ENCODE assay signal across 8 cellular contexts in genomic region chr3:183446838-183447205, GRCh38. TPM values are rescaled to one million over a fixed set of nuclear protein-coding genes. Genes with fewer than 3 reads are reported as not detected.
DNase-seq lines count a peak whose midpoint lies in the region; TF ChIP-seq lines count a peak whose summit lies in the region.

No MANE protein-coding gene starts in this region.

- H3K27ac Mint-ChIP-seq in nephron progenitor cell = peak overlapping the region; percentile 50

- H3K4me1 ChIP-seq in MM.1S (ENCODE audit: low read length) (peaks cover 7% of the 10 kb centered on the region; the same call in 1 of the 2 replicates), ectodermal cell (ENCODE audit: control insufficient read depth, insufficient read depth, low read length) (peaks cover 15% of the 10 kb centered on the region)

- H3K9me2 ChIP-seq in MM.1S (replicated peaks; ENCODE audit: insufficient read depth, low read length) = no peaks in the 10 kb centered on the region

- H3K4me2 ChIP-seq in MM.1S (ENCODE audit: low read depth, low read length) = peak overlapping the region; percentile 84

- peaks cover 29% of the 10 kb centered on the region for H3K4me1 Mint-ChIP-seq in nephron progenitor cell

- TF ChIP-seq CTCF in BJ (IDR thresholded peaks at IDR 0.05; ENCODE audit: insufficient read depth, low read depth, low read length) (no peak), MM.1S (IDR thresholded peaks at IDR 0.05; ENCODE audit: low read length) (no peak), nephron progenitor cell (IDR thresholded peaks at IDR 0.05) (no peak), GM10266 (IDR thresholded peaks at IDR 0.05; ENCODE audit: control insufficient read depth, insufficient read depth, low read depth, missing control alignments) (no peak)

- peak overlapping the region; percentile 66; the same call in 1 of the 2 replicates for H3K27ac ChIP-seq in MM.1S (ENCODE audit: low read length)
- peak overlapping the region; percentile 75 for H3K27ac ChIP-seq in ectodermal cell (ENCODE audit: insufficient read depth, low read depth, low read length, poor library complexity, severe bottlenecking)

- H4K20me1 ChIP-seq in MM.1S (ENCODE audit: insufficient read depth, low read length) = no peaks in the 10 kb centered on the region

- H3K27me3 ChIP-seq in BJ (ENCODE audit: control insufficient read depth, insufficient read depth, low read length) (no peaks in the 10 kb centered on the region), MM.1S (replicated peaks; ENCODE audit: insufficient read depth, low read length) (no peaks in the 10 kb centered on the region), ectodermal cell (ENCODE audit: control insufficient read depth, insufficient read depth, low read length, poor library complexity, severe bottlenecking) (no peaks in the 10 kb centered on the region)

- H3K4me3 Mint-ChIP-seq in nephron progenitor cell = peak overlapping the region; percentile 90

- H3K79me2 ChIP-seq in MM.1S (ENCODE audit: low read length) = peaks cover 38% of the 10 kb centered on the region

- H3K36me3 ChIP-seq in BJ (ENCODE audit: control insufficient read depth, insufficient read depth, low read length) = no peaks in the 10 kb centered on the region
- H3K36me3 ChIP-seq in MM.1S (replicated peaks; ENCODE audit: insufficient read depth, low read length) = no peaks in the 10 kb centered on the region
- H3K36me3 ChIP-seq in ectodermal cell (ENCODE audit: control insufficient read depth, insufficient read depth, low read length) = peaks cover 1% of the 10 kb centered on the region

- H3K9me3 ChIP-seq in MM.1S (replicated peaks; ENCODE audit: insufficient read depth, low read length) (no peaks in the 10 kb centered on the region), ectodermal cell (ENCODE audit: control insufficient read depth, low read length) (no peaks in the 10 kb centered on the region)

- CTCF ChIA-PET in BJ (lab: Yijun Ruan, JAX) = no interaction called here

- H3K9ac ChIP-seq in MM.1S (ENCODE audit: low read length) = peak overlapping the region; percentile 85; the same call in 1 of the 2 replicates

- H2AFZ ChIP-seq in MM.1S (ENCODE audit: low read length) = peak overlapping the region; percentile 93

- POLR2A ChIA-PET in BJ (lab: Charles Lee) = interaction anchor here (0.6 kb wide), 1 partner anchor 258 kb away, joined by 5 read pairs; no protein-coding TSS in a partner anchor

- no CpG with 5 or more reads among the region's 2 CpGs for WGBS in ectodermal cell, 2 experiments

- peaks cover 14% of the 10 kb centered on the region; the same call in 1 of the 2 replicates for H3F3A ChIP-seq in MM.1S (ENCODE audit: insufficient read depth, low read length)

- H3K9me3 Mint-ChIP-seq in nephron progenitor cell = peaks cover 31% of the 10 kb centered on the region

- peaks cover 19% of the 10 kb centered on the region for H3K36me3 Mint-ChIP-seq in nephron progenitor cell (ENCODE audit: low read depth)

- DNase-seq in BJ (ENCODE audit: low read depth) (no peak), MM.1S (no peak), nephron progenitor cell (no peak), NCI-H345 treated with DMSO at 0.1 percent for 48 hours (lab: John Stamatoyannopoulos, UW; ENCODE audit: unreplicated experiment) (no peak), DMS53 treated with DMSO at 0.1 percent for 48 hours (lab: John Stamatoyannopoulos, UW; ENCODE audit: unreplicated experiment) (no peak), GM10266 (ENCODE audit: extremely low spot score) (no peak), amygdala (lab: John Stamatoyannopoulos, UW) (no peak)

- H3K4me3 ChIP-seq in BJ (ENCODE audit: low read depth, low read length) (peak overlapping the region; percentile 65), MM.1S (ENCODE audit: low read length) (peak overlapping the region; percentile 95), ectodermal cell (ENCODE audit: insufficient read depth, low read depth, low read length) (peak overlapping the region; percentile 73)

- H3K27me3 Mint-ChIP-seq in nephron progenitor cell (ENCODE audit: low read depth, poor library complexity) = peaks cover 5% of the 10 kb centered on the region

RNA-seq across cellular contexts. Expression of gene MCF2L2, which starts 18.4 kb away (rescaled TPM):
- 0.05 and 0.11 TPM in 2 replicates for polyA plus RNA-seq in BJ (2011; rRNA removed)
- 0.05 and 0.15 TPM in 2 replicates for polyA minus RNA-seq in BJ (2011; rRNA and poly(A)+ RNA removed)
- 9.4 TPM for polyA plus RNA-seq in ectodermal cell (2013, experiment 1 of 4)
- polyA plus RNA-seq in ectodermal cell (2013, experiment 2 of 4) = 9.4 TPM
- polyA plus RNA-seq in ectodermal cell (2013, experiment 3 of 4) = 7.2 TPM
- polyA plus RNA-seq in ectodermal cell (2013, experiment 4 of 4) = 6.8 TPM
